ENCODE assay signal across 5 cellular contexts in the genomic region with DNA sequence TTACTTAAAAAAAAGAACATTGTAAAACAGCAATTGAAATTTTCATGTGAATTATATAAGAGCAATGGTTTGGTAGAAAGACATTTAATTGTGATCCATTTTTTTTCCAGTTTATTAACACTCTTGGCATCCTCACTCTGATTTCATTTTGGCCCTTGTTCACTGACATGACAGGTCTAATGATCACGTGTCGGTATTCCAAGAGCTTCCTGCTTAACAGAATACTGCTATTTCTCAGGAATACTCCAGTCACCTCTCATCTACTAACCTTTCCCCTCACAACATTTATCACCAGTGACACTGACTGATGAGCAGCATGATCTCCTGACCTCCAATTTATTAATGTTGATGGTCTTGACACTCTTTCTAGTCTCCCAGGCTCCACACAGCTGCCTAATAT.
"Had no signal": no experiment of that assay in that cellular context is flagged by ENCODE, and none has a peak within 500 bp of the region (broad histone marks: within the 10 kb centered on the region; RNA-seq: fewer than 3 reads in every experiment).

No MANE protein-coding gene starts in this region.

- H3K36me3 Mint-ChIP-seq: IgD-negative memory B cell had no signal

- H3K4me3 Mint-ChIP-seq: GM23338, H9, IgD-negative memory B cell had no signal

- H3K27me3 Mint-ChIP-seq: IgD-negative memory B cell had no signal

- H3K27ac Mint-ChIP-seq: GM23338, H9, IgD-negative memory B cell had no signal

- DNase-seq: H9, HCEC 1CT had no signal

- H3K4me1 Mint-ChIP-seq: IgD-negative memory B cell had no signal

- H3K9me3 Mint-ChIP-seq: GM23338, H9 had no signal

- ATAC-seq: GM23338, HepG2 had no signal
